19 cellular contexts compared by ENCODE assay signal in the genomic region with DNA sequence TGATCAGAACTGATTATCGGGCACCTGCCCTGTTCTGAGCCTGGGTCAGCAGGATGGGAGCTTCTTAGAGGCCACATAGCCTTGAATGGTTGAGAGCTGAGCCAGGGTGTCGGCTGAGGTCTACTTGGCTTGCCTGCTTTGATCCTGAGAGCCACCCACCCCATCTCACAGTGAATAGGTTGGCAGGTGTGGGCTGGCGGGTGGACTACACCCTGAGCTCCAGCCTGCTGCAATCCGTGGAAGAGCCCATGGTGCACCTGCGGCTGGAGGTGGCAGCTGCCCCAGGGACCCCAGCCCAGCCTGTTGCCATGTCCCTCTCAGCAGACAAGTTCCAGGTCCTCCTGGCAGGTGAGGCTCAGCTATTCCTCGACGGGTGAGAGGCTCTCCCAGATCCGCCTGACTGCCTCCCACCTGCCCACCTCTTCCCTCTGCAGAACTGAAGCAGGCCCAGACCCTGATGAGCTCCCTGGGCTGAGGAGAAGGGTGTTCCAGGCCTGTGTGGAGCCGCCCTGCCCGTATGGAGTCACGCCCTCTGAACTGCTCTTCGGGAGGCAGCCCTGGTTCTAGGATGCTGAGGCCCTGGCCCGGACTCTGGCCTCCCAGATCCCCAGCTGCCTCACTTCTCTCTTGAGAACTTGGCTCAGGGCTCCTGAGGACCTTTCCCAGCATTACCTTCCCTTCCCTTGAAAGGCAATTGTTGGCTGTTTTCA. TPM values are rescaled to one million over a fixed set of nuclear protein-coding genes. Genes with fewer than 3 reads are reported as not detected.
"Had no signal": no experiment of that assay in that cellular context is flagged by ENCODE, and none has a peak within 500 bp of the region (broad histone marks: within the 10 kb centered on the region; RNA-seq: fewer than 3 reads in every experiment).

No MANE protein-coding gene starts in this region.

- H3K9me3 ChIP-seq: esophagus squamous epithelium, ovary, right lobe of liver, stomach had no signal

- H3K9me3 Mint-ChIP-seq: activated CD4-positive, alpha-beta T cell treated with anti-CD3 and anti-CD28 coated beads, Interleukin-2, amount 10 ng/mL, durations not matched to agents 7 days and 5 days; activated naive CD8-positive, alpha-beta T cell treated with anti-CD3 and anti-CD28 coated beads for 36 hours; activated T-cell treated with anti-CD3 and anti-CD28 coated beads, Interleukin-2, amount 50 U/mL, for 72 hours; T-cell; type B pancreatic cell had no signal

- H3K4me3 ChIP-seq: esophagus squamous epithelium, lung, ovary, right lobe of liver, smooth muscle cell, stomach had no signal

- DNase-seq: activated CD4-positive, alpha-beta T cell treated with anti-CD3 and anti-CD28 coated beads, Interleukin-2, amount 10 ng/mL, durations not matched to agents 7 days and 5 days; activated gamma-delta T cell; activated naive CD8-positive, alpha-beta T cell treated with anti-CD3 and anti-CD28 coated beads for 36 hours; activated T-cell treated with anti-CD3 and anti-CD28 coated beads, Interleukin-2, amount 50 U/mL, for 72 hours; amniotic stem cell; effector CD4-positive, alpha-beta T cell; esophagus squamous epithelium; left colon; right lobe of liver; stimulated activated CD4-positive, alpha-beta T cell treated with anti-CD3 and anti-CD28 coated beads, Interleukin-4, amount 100 ng/mL, for 1 hour; stomach; T-cell; T-helper 9 cell had no signal

- H3K27me3 ChIP-seq: esophagus squamous epithelium, ovary, right lobe of liver, stomach had no signal

- H3K4me3 Mint-ChIP-seq: activated CD4-positive, alpha-beta T cell treated with anti-CD3 and anti-CD28 coated beads, Interleukin-2, amount 10 ng/mL, durations not matched to agents 7 days and 5 days; activated naive CD8-positive, alpha-beta T cell treated with anti-CD3 and anti-CD28 coated beads for 36 hours; activated T-cell treated with anti-CD3 and anti-CD28 coated beads, Interleukin-2, amount 50 U/mL, for 72 hours; T-cell; type B pancreatic cell had no signal

- H3K36me3 ChIP-seq: ovary had no signal

- H3K4me2 ChIP-seq: smooth muscle cell had no signal

- H3K27ac ChIP-seq: esophagus squamous epithelium, ovary, right lobe of liver, stomach had no signal

- H3K27ac Mint-ChIP-seq: activated CD4-positive, alpha-beta T cell treated with anti-CD3 and anti-CD28 coated beads, Interleukin-2, amount 10 ng/mL, durations not matched to agents 7 days and 5 days; activated naive CD8-positive, alpha-beta T cell treated with anti-CD3 and anti-CD28 coated beads for 36 hours; activated T-cell treated with anti-CD3 and anti-CD28 coated beads, Interleukin-2, amount 50 U/mL, for 72 hours; T-cell; type B pancreatic cell had no signal

- H3K27me3 Mint-ChIP-seq: activated CD4-positive, alpha-beta T cell treated with anti-CD3 and anti-CD28 coated beads, Interleukin-2, amount 10 ng/mL, durations not matched to agents 7 days and 5 days; activated naive CD8-positive, alpha-beta T cell treated with anti-CD3 and anti-CD28 coated beads for 36 hours; T-cell; type B pancreatic cell had no signal

RNA-seq across cellular contexts. Expression of a gene that starts 57.1 kb away (rescaled TPM):
- total RNA-seq: activated CD4-positive, alpha-beta T cell treated with anti-CD3 and anti-CD28 coated beads, Interleukin-2, amount 10 ng/mL, durations not matched to agents 7 days and 5 days; activated naive CD8-positive, alpha-beta T cell treated with anti-CD3 and anti-CD28 coated beads for 36 hours; cerebellum; esophagus squamous epithelium; left colon; myocyte had no signal
- polyA plus RNA-seq: lung, smooth muscle cell had no signal
